In the genomic region with DNA sequence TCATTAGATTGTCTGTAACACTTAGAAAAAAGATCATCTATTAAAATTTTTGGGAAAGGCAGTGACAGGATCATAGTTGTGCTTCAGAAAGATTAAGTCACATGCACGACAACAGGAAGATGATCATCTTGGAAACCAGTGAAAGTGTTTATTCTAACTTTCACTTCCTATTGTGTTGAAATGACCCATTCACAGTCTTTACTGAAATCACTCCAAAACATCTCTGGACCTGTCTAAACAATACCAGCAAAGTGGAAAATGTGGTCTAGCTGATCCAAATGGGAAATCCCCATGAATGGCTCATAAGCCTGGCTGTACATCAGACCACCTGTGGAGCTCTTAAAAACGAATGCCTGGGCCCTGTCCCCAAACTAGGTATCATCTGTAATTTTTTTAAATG, we compare ENCODE assay signal across 19 cellular contexts.
A peak's percentile ranks its signal among the peaks of the same experiment; 100 is the strongest.
DNase-seq lines count a peak whose midpoint lies in the region; ATAC-seq and TF ChIP-seq lines count a peak whose summit lies in the region.
"Had no signal": no experiment of that assay in that cellular context is flagged by ENCODE, and none has a peak within 500 bp of the region (broad histone marks: within the 10 kb centered on the region; RNA-seq: fewer than 3 reads in every experiment).

No MANE protein-coding gene starts in this region.

- H3K27me3 Mint-ChIP-seq in CD8-positive, alpha-beta T cell (ENCODE audit: low read depth): peaks cover 65% of the 10 kb centered on the region

- intact Hi-C loops in CD8-positive, alpha-beta T cell (cut with DNase I, micrococcal nuclease): no loop called here
- intact Hi-C loops in adrenal gland (cut with DNase I): no loop called here

- no peaks in the 10 kb centered on the region for H3K9me3 ChIP-seq in CD8-positive, alpha-beta T cell (ENCODE audit: low read length)
- no peaks in the 10 kb centered on the region for H3K9me3 ChIP-seq in adrenal gland (replicated peaks in 1 of 3)
- H3K9me3 ChIP-seq: colonic mucosa, esophagus squamous epithelium, neutrophil had no signal

- no peak overlapping the region for H3K27ac Mint-ChIP-seq in CD8-positive, alpha-beta T cell
- H3K27ac Mint-ChIP-seq: H9 had no signal

- no peaks in the 10 kb centered on the region for H3K36me3 ChIP-seq in CD8-positive, alpha-beta T cell (ENCODE audit: insufficient read depth, low read length)
- no peaks in the 10 kb centered on the region for H3K36me3 ChIP-seq in adrenal gland (replicated peaks in 1 of 2)
- H3K36me3 ChIP-seq: colonic mucosa, esophagus squamous epithelium, left ventricle myocardium inferior, neutrophil, sigmoid colon had no signal

- DNase-seq in epithelial cell of esophagus (ENCODE audit: low read depth): peak; percentile 43
- DNase-seq in mesenteric fat pad (ENCODE audit: low spot score): no peak
- no peak for DNase-seq in CD8-positive, alpha-beta T cell
- no peak for DNase-seq in adrenal gland
- no peak for DNase-seq in NCI-H526 treated with DMSO at 0.1 percent for 48 hours (lab: John Stamatoyannopoulos, UW)
- DNase-seq: activated naive CD4-positive, alpha-beta T cell treated with Interleukin-2 at 50 U/mL for 16 hours; colonic mucosa; esophagus squamous epithelium; H9; hypothalamus; left ventricle myocardium inferior; NCI-H69; sigmoid colon had no signal

- no peak overlapping the region for H3K4me3 Mint-ChIP-seq in CD8-positive, alpha-beta T cell
- H3K4me3 Mint-ChIP-seq: H9 had no signal

- no peaks in the 10 kb centered on the region for H3K36me3 Mint-ChIP-seq in CD8-positive, alpha-beta T cell

- no peak for TF ChIP-seq CTCF in epithelial cell of esophagus (IDR thresholded peaks at IDR 0.05; ENCODE audit: insufficient read depth, low read depth, low read length, missing control alignments)
- TF ChIP-seq CTCF in CD8-positive, alpha-beta T cell (IDR thresholded peaks at IDR 0.05): no peak
- no peak for TF ChIP-seq CTCF in adrenal gland (IDR thresholded peaks at IDR 0.05)

- no peaks in the 10 kb centered on the region for H3K27me3 ChIP-seq in CD8-positive, alpha-beta T cell (ENCODE audit: insufficient read depth, low read length)
- peaks cover 5% of the 10 kb centered on the region for H3K27me3 ChIP-seq in adrenal gland
- H3K27me3 ChIP-seq: colonic mucosa, sigmoid colon had no signal

- ATAC-seq in GM18502 (IDR thresholded peaks at IDR 0.05; ENCODE audit: poor library complexity, unreplicated experiment) (peak; percentile 43), GM21360 (IDR thresholded peaks at IDR 0.05; ENCODE audit: unreplicated experiment) (peak; percentile 67), HG03558 (IDR thresholded peaks at IDR 0.05; ENCODE audit: extremely low read depth, unreplicated experiment) (peak; percentile 56)
- ATAC-seq in CD8-positive, alpha-beta T cell: no peak
- ATAC-seq: Right ventricle myocardium inferior had no signal

- H3K9me3 Mint-ChIP-seq in CD8-positive, alpha-beta T cell: no peaks in the 10 kb centered on the region

- H3K4me1 Mint-ChIP-seq in CD8-positive, alpha-beta T cell (ENCODE audit: low read depth): no peaks in the 10 kb centered on the region
- H3K4me1 Mint-ChIP-seq: H9 had no signal

- H3K4me3 ChIP-seq in epithelial cell of esophagus (ENCODE audit: low read length) (no peak overlapping the region), adrenal gland (no peak overlapping the region)
- no peak overlapping the region for H3K4me3 ChIP-seq in CD8-positive, alpha-beta T cell (ENCODE audit: low read depth, low read length)
- H3K4me3 ChIP-seq: colonic mucosa, esophagus squamous epithelium, left ventricle myocardium inferior, sigmoid colon had no signal

- no peak for TF ChIP-seq POLR2A in adrenal gland (IDR thresholded peaks at IDR 0.05)

- CTCF ChIA-PET in CD8-positive, alpha-beta T cell (lab: Charles Lee): no interaction called here

- WGBS in adrenal gland, 4 donors: 35 to 48% (median 40%) methylated on average over 2 of the region's 2 CpGs

- no peaks in the 10 kb centered on the region for H3K4me1 ChIP-seq in CD8-positive, alpha-beta T cell (ENCODE audit: insufficient read depth, low read length)
- no peaks in the 10 kb centered on the region for H3K4me1 ChIP-seq in adrenal gland (replicated peaks in 1 of 2)
- H3K4me1 ChIP-seq: colonic mucosa, esophagus squamous epithelium, left ventricle myocardium inferior, sigmoid colon had no signal

- no peak overlapping the region for H3K27ac ChIP-seq in CD8-positive, alpha-beta T cell (ENCODE audit: low read depth, low read length)
- H3K27ac ChIP-seq in adrenal gland: no peak overlapping the region
- H3K27ac ChIP-seq: C4-2B, colonic mucosa, esophagus squamous epithelium, left ventricle myocardium inferior, neutrophil, sigmoid colon had no signal

- POLR2A ChIA-PET in CD8-positive, alpha-beta T cell (lab: Charles Lee): no interaction called here
